In genomic region chr3:43478380-43478779, GRCh38 we compare ENCODE assay signal across 16 cellular contexts.
DNase-seq lines count a peak whose midpoint lies in the region; ATAC-seq and TF ChIP-seq lines count a peak whose summit lies in the region.
"Had no signal": no experiment of that assay in that cellular context is flagged by ENCODE, and none has a peak within 500 bp of the region (broad histone marks: within the 10 kb centered on the region; RNA-seq: fewer than 3 reads in every experiment).

No MANE protein-coding gene starts in this region.

- intact Hi-C loops in esophagus muscularis mucosa (cut with DNase I), result no loop called here
- intact Hi-C loops in sciatic nerve (cut with DNase I), result no loop called here

- peak overlapping the region; percentile 86 for H3K27ac Mint-ChIP-seq in activated CD8-positive, alpha-beta memory T cell treated with anti-CD3 and anti-CD28 coated beads, Interleukin-2, amount 10 ng/mL, durations not matched to agents 7 days and 5 days

- H3K79me2 ChIP-seq in hepatocyte, result no peaks in the 10 kb centered on the region

- CTCF ChIA-PET in activated CD8-positive, alpha-beta memory T cell treated with anti-CD3 and anti-CD28 coated beads, Interleukin-2, amount 10 ng/mL, durations not matched to agents 7 days and 5 days (lab: Charles Lee), result interaction anchor here (0.9 kb wide), 1 partner anchor 25 kb away, joined by 3 read pairs; no protein-coding TSS in a partner anchor

- H3K4me1 ChIP-seq in HUES48 (ENCODE audit: control insufficient read depth, insufficient read depth, low read length) (peaks cover 45% of the 10 kb centered on the region), esophagus muscularis mucosa (peaks cover 0 to 29% (median 22%) of the 10 kb centered on the region in 4 donors), skeletal muscle tissue (ENCODE audit: control insufficient read depth in 3 of 3, insufficient read depth in 3 of 3, low read length in 3 of 3) (peaks cover 0 to 3% (median 0%) of the 10 kb centered on the region in 3 donors), hepatocyte (ENCODE audit: insufficient read depth) (no peaks in the 10 kb centered on the region)
- H3K4me1 ChIP-seq: A549 had no signal

- no peak overlapping the region for H3K9ac ChIP-seq in HUES48 (ENCODE audit: low read depth, low read length)
- no peak overlapping the region for H3K9ac ChIP-seq in skeletal muscle tissue (ENCODE audit: low read depth in 1 of 3, low read length in 3 of 3)

- H3K4me2 ChIP-seq in hepatocyte, result no peak overlapping the region
- H3K4me2 ChIP-seq: A549 had no signal

- DNase-seq in activated CD8-positive, alpha-beta memory T cell treated with anti-CD3 and anti-CD28 coated beads, Interleukin-2, amount 10 ng/mL, durations not matched to agents 7 days and 5 days, result no peak
- no peak for DNase-seq in activated CD8-positive, alpha-beta memory T cell treated with anti-CD3 and anti-CD28 coated beads, Interleukin-2, amount 50 U/mL, for 48 hours
- DNase-seq in esophagus muscularis mucosa (ENCODE audit: extremely low spot score) (no peak), SIG-M5 treated with dmso at 0.1 percent for 504 hours (lab: John Stamatoyannopoulos, UW; ENCODE audit: unreplicated experiment) (no peak), hepatocyte (ENCODE audit: low spot score) (no peak), sciatic nerve (ENCODE audit: low spot score) (no peak)
- DNase-seq: activated CD4-positive, alpha-beta T cell treated with anti-CD3 and anti-CD28 coated beads for 48 hours; mammary epithelial cell; NCI-H446; SIG-M5; stimulated activated CD4-positive, alpha-beta T cell treated with anti-CD3 and anti-CD28 coated beads, Interleukin-2, amount 100 ng/mL, for 24 hours had no signal

- TF ChIP-seq CTCF in esophagus muscularis mucosa (IDR thresholded peaks at IDR 0.05) (no peak), hepatocyte (IDR thresholded peaks at IDR 0.05; ENCODE audit: poor library complexity) (no peak)

- H3K9me3 Mint-ChIP-seq in activated CD8-positive, alpha-beta memory T cell treated with anti-CD3 and anti-CD28 coated beads, Interleukin-2, amount 10 ng/mL, durations not matched to agents 7 days and 5 days (ENCODE audit: low read depth), result peaks cover 3% of the 10 kb centered on the region

- peak overlapping the region; percentile 2; the same call in 1 of the 2 replicates for H3K4me3 ChIP-seq in HUES48 (ENCODE audit: low read depth, low read length)
- H3K4me3 ChIP-seq in esophagus muscularis mucosa, result no peak overlapping the region
- H3K4me3 ChIP-seq in skeletal muscle tissue (ENCODE audit: low read length in 3 of 3), result no peak overlapping the region
- no peak overlapping the region for H3K4me3 ChIP-seq in hepatocyte
- H3K4me3 ChIP-seq: A549, tibial nerve had no signal

- TF ChIP-seq EP300 in esophagus muscularis mucosa (IDR thresholded peaks at IDR 0.05), result no peak

- TF ChIP-seq POLR2A in esophagus muscularis mucosa (IDR thresholded peaks at IDR 0.05; ENCODE audit: low read depth), result no peak

- H3K4me1 Mint-ChIP-seq in activated CD8-positive, alpha-beta memory T cell treated with anti-CD3 and anti-CD28 coated beads, Interleukin-2, amount 10 ng/mL, durations not matched to agents 7 days and 5 days, result peaks cover 18% of the 10 kb centered on the region

- H3K9me3 ChIP-seq in HUES48 (ENCODE audit: control insufficient read depth, insufficient read depth, low read length), result no peaks in the 10 kb centered on the region; the same call in 1 of the 2 replicates
- no peaks in the 10 kb centered on the region for H3K9me3 ChIP-seq in esophagus muscularis mucosa
- H3K9me3 ChIP-seq in skeletal muscle tissue (ENCODE audit: control insufficient read depth in 3 of 3, low read length in 3 of 3), result no peaks in the 10 kb centered on the region
- no peaks in the 10 kb centered on the region for H3K9me3 ChIP-seq in hepatocyte (ENCODE audit: low read depth)
- H3K9me3 ChIP-seq: A549, tibial nerve had no signal

- no peaks in the 10 kb centered on the region for H3K27me3 Mint-ChIP-seq in activated CD8-positive, alpha-beta memory T cell treated with anti-CD3 and anti-CD28 coated beads, Interleukin-2, amount 10 ng/mL, durations not matched to agents 7 days and 5 days

- H3K36me3 ChIP-seq in HUES48 (ENCODE audit: control insufficient read depth, insufficient read depth, low read length) (no peaks in the 10 kb centered on the region), esophagus muscularis mucosa (no peaks in the 10 kb centered on the region), skeletal muscle tissue (ENCODE audit: control insufficient read depth in 3 of 3, insufficient read depth in 3 of 3, low read length in 3 of 3) (no peaks in the 10 kb centered on the region), hepatocyte (replicated peaks; ENCODE audit: insufficient read depth, low read depth) (no peaks in the 10 kb centered on the region)
- H3K36me3 ChIP-seq: tibial nerve had no signal

- H4K20me1 ChIP-seq in hepatocyte (ENCODE audit: insufficient read depth, poor library complexity, severe bottlenecking), result no peaks in the 10 kb centered on the region

- H3K27ac ChIP-seq in HUES48 (ENCODE audit: low read depth, low read length), result peak overlapping the region; percentile 55
- H3K27ac ChIP-seq in esophagus muscularis mucosa (replicated peaks in 1 of 4), result peak overlapping the region; percentile 0 to 47 (median 34)
- peak overlapping the region; percentile 43 for H3K27ac ChIP-seq in skeletal muscle tissue (ENCODE audit: low read depth, low read length)
- no peak overlapping the region for H3K27ac ChIP-seq in hepatocyte
- H3K27ac ChIP-seq: A549, C4-2B had no signal

- H2AFZ ChIP-seq in hepatocyte, result no peak overlapping the region

- no peak overlapping the region for H3K4me3 Mint-ChIP-seq in activated CD8-positive, alpha-beta memory T cell treated with anti-CD3 and anti-CD28 coated beads, Interleukin-2, amount 10 ng/mL, durations not matched to agents 7 days and 5 days

- H3K36me3 Mint-ChIP-seq in activated CD8-positive, alpha-beta memory T cell treated with anti-CD3 and anti-CD28 coated beads, Interleukin-2, amount 10 ng/mL, durations not matched to agents 7 days and 5 days, result peaks cover 20% of the 10 kb centered on the region

- ATAC-seq in activated CD8-positive, alpha-beta memory T cell treated with anti-CD3 and anti-CD28 coated beads, Interleukin-2, amount 10 ng/mL, durations not matched to agents 7 days and 5 days, result no peak
- ATAC-seq in sciatic nerve, result no peak
- ATAC-seq: A549 had no signal

- H3K27me3 ChIP-seq in HUES48 (ENCODE audit: control insufficient read depth, insufficient read depth, low read length) (peaks cover 27% of the 10 kb centered on the region), esophagus muscularis mucosa (no peaks in the 10 kb centered on the region), skeletal muscle tissue (ENCODE audit: control insufficient read depth in 3 of 3, insufficient read depth in 3 of 3, low read length in 3 of 3) (no peaks in the 10 kb centered on the region), hepatocyte (no peaks in the 10 kb centered on the region)
- H3K27me3 ChIP-seq: tibial nerve had no signal

- no peaks in the 10 kb centered on the region for H3K9me2 ChIP-seq in hepatocyte (replicated peaks; ENCODE audit: insufficient read depth)
